Comparison of ENCODE assay signal across 8 cellular contexts in genomic region chr12:1629338-1630080, GRCh38. TPM values are rescaled to one million over a fixed set of nuclear protein-coding genes. Genes with fewer than 3 reads are reported as not detected.
DNase-seq lines count a peak whose midpoint lies in the region; ATAC-seq and TF ChIP-seq lines count a peak whose summit lies in the region.

No MANE protein-coding gene starts in this region.

- ATAC-seq in HG03521 (IDR thresholded peaks at IDR 0.05; ENCODE audit: unreplicated experiment) (no peak), GM18505 (IDR thresholded peaks at IDR 0.05; ENCODE audit: unreplicated experiment) (no peak)

- H3K27ac ChIP-seq in cingulate gyrus (ENCODE audit: low read depth, low read length) = peak overlapping the region; percentile 19
- no peak overlapping the region for H3K27ac ChIP-seq in mucosa of rectum (ENCODE audit: low read depth in 2 of 2, low read length in 2 of 2)

- H3K9ac ChIP-seq in mucosa of rectum (ENCODE audit: low read depth in 1 of 2, low read length in 2 of 2) = peak overlapping the region in 1 of 2 donors; percentile 47

- peaks cover 7 to 11% of the 10 kb centered on the region in 2 donors for H3K27me3 ChIP-seq in mucosa of rectum (ENCODE audit: control insufficient read depth in 2 of 2, insufficient read depth in 2 of 2, low read length in 2 of 2)

- H3K9me3 ChIP-seq in mucosa of rectum (ENCODE audit: control insufficient read depth in 2 of 2, low read length in 2 of 2) = no peaks in the 10 kb centered on the region

- DNase-seq in ELF-1 (ENCODE audit: low read depth, low spot score) = peak; percentile 86
- DNase-seq in NCI-H1105 (lab: John Stamatoyannopoulos, UW) = peak; percentile 34
- DNase-seq in OCI-M2 (lab: John Stamatoyannopoulos, UW; ENCODE audit: unreplicated experiment) = no peak
- no peak for DNase-seq in cerebellum (ENCODE audit: low spot score)

- no peaks in the 10 kb centered on the region for H3K36me3 ChIP-seq in mucosa of rectum (ENCODE audit: control insufficient read depth in 2 of 2, insufficient read depth in 2 of 2, low read length in 2 of 2)

- TF ChIP-seq POLR2A in GM18505 (IDR thresholded peaks at IDR 0.05; ENCODE audit: borderline replicate concordance, extremely low read depth, insufficient read depth, insufficient read length) = no peak

- peaks cover 18 to 22% of the 10 kb centered on the region in 2 donors for H3K4me1 ChIP-seq in mucosa of rectum (ENCODE audit: control insufficient read depth in 2 of 2, insufficient read depth in 2 of 2, low read length in 2 of 2)

- peak overlapping the region; percentile 53 to 54 for H3K4me3 ChIP-seq in mucosa of rectum (ENCODE audit: low read length in 2 of 2)

RNA-seq across cellular contexts. Expression of gene WNT5B, which starts 0.5 kb away (rescaled TPM):
- total RNA-seq in cerebellum = 4.9 TPM

RNA-seq across cellular contexts. Expression of gene FBXL14, which starts 35.1 kb away (rescaled TPM):
- 17.2 TPM for total RNA-seq in cerebellum

Comparison
In these comparisons a context has a peak if more than half of its experiments do, and no peak if none do; other contexts are left out.
1. DNase-seq: peak in ELF-1 (single experiment) and NCI-H1105 (single experiment); none in OCI-M2 (single experiment) and cerebellum (single experiment).